8 cellular contexts compared by ENCODE assay signal in the genomic region with DNA sequence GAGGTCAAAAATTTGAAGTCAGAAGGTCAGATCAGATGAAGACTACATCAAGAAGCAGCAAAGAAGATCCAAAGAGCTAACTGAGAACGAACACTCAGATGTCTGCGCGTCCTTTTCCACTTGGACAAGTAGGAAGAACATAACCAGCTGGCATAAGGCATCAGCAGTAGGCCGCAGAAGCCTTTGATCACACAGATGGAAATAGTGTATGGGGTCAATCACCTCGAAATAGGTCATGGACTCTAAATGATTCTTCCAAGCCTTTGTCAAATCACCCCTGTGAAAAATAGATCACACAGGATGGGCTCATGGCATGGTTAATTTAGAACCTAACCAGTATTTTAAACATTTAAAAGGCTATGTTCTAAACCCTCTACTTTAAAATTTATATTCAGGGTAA. TPM values are rescaled to one million over a fixed set of nuclear protein-coding genes. Genes with fewer than 3 reads are reported as not detected.
"Had no signal": no experiment of that assay in that cellular context is flagged by ENCODE, and none has a peak within 500 bp of the region (broad histone marks: within the 10 kb centered on the region; RNA-seq: fewer than 3 reads in every experiment).

No MANE protein-coding gene starts in this region.

- H3K27ac ChIP-seq: HL-60, KMS-11 had no signal

- FAIRE-seq: HTR-8/SVneo, K562 had no signal

- DNase-seq: IMR-90, KBM-7, KG1 had no signal

- H3K4me2 ChIP-seq: KMS-11 had no signal

- ATAC-seq: K562 had no signal

- H3K9ac ChIP-seq: KMS-11 had no signal

- H3K4me3 ChIP-seq: K562 had no signal

RNA-seq across cellular contexts. Expression of gene TOM1L1, which starts 56.4 kb away (rescaled TPM):
- polyA plus RNA-seq: IgD-negative memory B cell had no signal
